Comparison of ENCODE assay signal across 24 cellular contexts in genomic region chr3:59606638-59607262, GRCh38.
DNase-seq lines count a peak whose midpoint lies in the region; ATAC-seq and TF ChIP-seq lines count a peak whose summit lies in the region.
"Had no signal": no experiment of that assay in that cellular context is flagged by ENCODE, and none has a peak within 500 bp of the region (broad histone marks: within the 10 kb centered on the region; RNA-seq: fewer than 3 reads in every experiment).

No MANE protein-coding gene starts in this region.

- no peak for TF ChIP-seq POLR2A in sigmoid colon (IDR thresholded peaks at IDR 0.05)

- H3K27me3 ChIP-seq in left ventricle myocardium inferior (ENCODE audit: low read depth) = no peaks in the 10 kb centered on the region
- no peaks in the 10 kb centered on the region for H3K27me3 ChIP-seq in sigmoid colon
- H3K27me3 ChIP-seq: ascending aorta, esophagus muscularis mucosa, hepatocyte had no signal

- H3K4me3 ChIP-seq in left ventricle myocardium inferior (no peak overlapping the region), sigmoid colon (no peak overlapping the region)
- H3K4me3 ChIP-seq: ascending aorta, esophagus muscularis mucosa, GM23248, hepatocyte had no signal

- H3K36me3 ChIP-seq in left ventricle myocardium inferior (no peaks in the 10 kb centered on the region), sigmoid colon (no peaks in the 10 kb centered on the region)
- H3K36me3 ChIP-seq: ascending aorta, esophagus muscularis mucosa had no signal

- peaks cover 22% of the 10 kb centered on the region for H3K4me1 ChIP-seq in left ventricle myocardium inferior
- no peaks in the 10 kb centered on the region for H3K4me1 ChIP-seq in sigmoid colon
- H3K4me1 ChIP-seq: ascending aorta had no signal

- no peak for TF ChIP-seq CTCF in left ventricle myocardium inferior (IDR thresholded peaks at IDR 0.05; ENCODE audit: borderline replicate concordance)
- TF ChIP-seq CTCF in sigmoid colon (IDR thresholded peaks at IDR 0.05) = no peak

- no peak for ATAC-seq in HG03442 (IDR thresholded peaks at IDR 0.05; ENCODE audit: unreplicated experiment)

- DNase-seq in DMS53 treated with DMSO at 0.1 percent for 48 hours (lab: John Stamatoyannopoulos, UW; ENCODE audit: unreplicated experiment) = peak; percentile 7
- peak; percentile 94 for DNase-seq in SK-N-DZ (ENCODE audit: low spot score)
- DNase-seq in left ventricle myocardium inferior = no peak
- DNase-seq in renal cortical epithelial cell (ENCODE audit: low read depth) = peak; percentile 61
- DNase-seq in LoVo (ENCODE audit: low spot score) = no peak
- DNase-seq in sigmoid colon = no peak
- DNase-seq: activated CD4-positive, alpha-beta T cell treated with anti-CD3 and anti-CD28 coated beads for 48 hours; activated CD8-positive, alpha-beta memory T cell treated with anti-CD3 and anti-CD28 coated beads for 24 hours; activated effector memory CD4-positive, alpha-beta T cell treated with Interleukin-2 at 50 U/mL for 16 hours; activated naive CD8-positive, alpha-beta T cell treated with anti-CD3 and anti-CD28 coated beads for 36 hours; CD4-positive, CD25-positive, alpha-beta regulatory T cell; central memory CD4-positive, alpha-beta T cell; foreskin melanocyte; Kasumi-1; NCI-H1694 treated with DMSO at 0.1 percent for 48 hours; NCI-H774; retina; stimulated activated CD4-positive, alpha-beta T cell treated with anti-CD3 and anti-CD28 coated beads, Interleukin-12 subunit alpha, Interleukin-12 subunit beta, amount 100 ng/mL, for 4 hours; stimulated activated CD4-positive, alpha-beta T cell treated with anti-CD3 and anti-CD28 coated beads, Interleukin-4, amount 100 ng/mL, for 1 hour had no signal

- peak overlapping the region; percentile 87 for H3K27ac ChIP-seq in left ventricle myocardium inferior (replicated peaks)
- H3K27ac ChIP-seq in sigmoid colon = no peak overlapping the region
- H3K27ac ChIP-seq: ascending aorta, esophagus muscularis mucosa, GM23248, hepatocyte had no signal

- intact Hi-C loops in left ventricle myocardium inferior (cut with micrococcal nuclease) = no loop called here
- intact Hi-C loops in sigmoid colon (cut with DNase I) = no loop called here

- no peak for TF ChIP-seq EP300 in sigmoid colon (IDR thresholded peaks at IDR 0.05)

- WGBS in sigmoid colon, 2 donors = 62 to 70% methylated on average over 4 of the region's 4 CpGs

- H3K9me3 ChIP-seq in left ventricle myocardium inferior (replicated peaks) = no peaks in the 10 kb centered on the region
- H3K9me3 ChIP-seq in sigmoid colon = no peaks in the 10 kb centered on the region
- H3K9me3 ChIP-seq: ascending aorta, esophagus muscularis mucosa had no signal

Comparison
In these comparisons a context has a peak if more than half of its experiments do, and no peak if none do; other contexts are left out.
1. DNase-seq: peak in DMS53 treated with DMSO at 0.1 percent for 48 hours (single experiment), SK-N-DZ (single experiment) and renal cortical epithelial cell (single experiment); none in left ventricle myocardium inferior (single experiment), LoVo (single experiment) and sigmoid colon (single experiment).